ENCODE assay signal across 21 cellular contexts in genomic region chr1:224718470-224719053, GRCh38.
"Had no signal": no experiment of that assay in that cellular context is flagged by ENCODE, and none has a peak within 500 bp of the region (broad histone marks: within the 10 kb centered on the region; RNA-seq: fewer than 3 reads in every experiment).

No MANE protein-coding gene starts in this region.

- H3K27me3 Mint-ChIP-seq: dendritic cell treated with granulocyte-macrophage colony-stimulating factor and Interleukin-4, amounts not matched to agents 40 ng/mL and 50 ng/mL, for 4 days had no signal

- H3K4me1 Mint-ChIP-seq: activated B cell treated with CpG ODN at 0.5 μM for 24 hours had no signal

- H3K4me3 Mint-ChIP-seq: activated B cell treated with CpG ODN at 0.5 μM for 24 hours; activated CD4-positive, alpha-beta memory T cell treated with anti-CD3 and anti-CD28 coated beads, Interleukin-2, amount 10 ng/mL, durations not matched to agents 7 days and 5 days; activated T-helper 1 cell treated with anti-CD3 and anti-CD28 coated beads, Interleukin-12 subunit alpha, Interleukin-12 subunit beta, Interleukin-2, Interleukin-4 antibody, amounts not matched to agents 30 ng/mL and 10 ng/mL and 1 ng/mL, durations not matched to agents 14 hours and 24 hours and 36 hours; brain; dendritic cell treated with granulocyte-macrophage colony-stimulating factor and Interleukin-4, amounts not matched to agents 40 ng/mL and 50 ng/mL, for 4 days; natural killer cell treated with Interleukin-12 subunit alpha and Interleukin-12 subunit beta and Interleukin-15 and Interleukin-18, amount 100 ng/mL, for 72 hours; T-helper 17 cell had no signal

- H3K27ac Mint-ChIP-seq: activated B cell treated with CpG ODN at 0.5 μM for 24 hours; activated CD4-positive, alpha-beta memory T cell treated with anti-CD3 and anti-CD28 coated beads, Interleukin-2, amount 10 ng/mL, durations not matched to agents 7 days and 5 days; activated T-helper 1 cell treated with anti-CD3 and anti-CD28 coated beads, Interleukin-12 subunit alpha, Interleukin-12 subunit beta, Interleukin-2, Interleukin-4 antibody, amounts not matched to agents 30 ng/mL and 10 ng/mL and 1 ng/mL, durations not matched to agents 14 hours and 24 hours and 36 hours; dendritic cell treated with granulocyte-macrophage colony-stimulating factor and Interleukin-4, amounts not matched to agents 40 ng/mL and 50 ng/mL, for 4 days; natural killer cell treated with Interleukin-12 subunit alpha and Interleukin-12 subunit beta and Interleukin-15 and Interleukin-18, amount 100 ng/mL, for 72 hours; T-helper 17 cell had no signal

- H3K27ac ChIP-seq: heart right ventricle, pancreas, psoas muscle, right atrium auricular region, spleen, transverse colon, uterus had no signal

- H3K36me3 ChIP-seq: heart right ventricle, pancreas, right atrium auricular region, spleen, transverse colon, uterus had no signal

- DNase-seq: activated B cell treated with CpG ODN at 0.5 μM for 24 hours; activated CD4-positive, alpha-beta memory T cell treated with anti-CD3 and anti-CD28 coated beads, Interleukin-2, amount 10 ng/mL, durations not matched to agents 7 days and 5 days; activated CD4-positive, alpha-beta T cell treated with anti-CD3 and anti-CD28 coated beads for 4 hours; activated gamma-delta T cell treated with Interleukin-2 at 50 U/mL for 16 hours; caudate nucleus; effector CD4-positive, alpha-beta T cell; heart right ventricle; islet precursor cell; left cardiac atrium; pancreas; psoas muscle; spleen; stimulated activated CD4-positive, alpha-beta T cell treated with anti-CD3 and anti-CD28 coated beads, Interleukin-4, amount 100 ng/mL, for 4 hours; T-helper 17 cell; transverse colon; uterus had no signal

- ATAC-seq: heart right ventricle; left cardiac atrium; natural killer cell treated with Interleukin-12 subunit alpha and Interleukin-12 subunit beta and Interleukin-15 and Interleukin-18, amount 100 ng/mL, for 72 hours; pancreas; psoas muscle; T-helper 17 cell had no signal

- H3K9me3 ChIP-seq: heart right ventricle, pancreas, psoas muscle, right atrium auricular region, spleen, transverse colon, uterus had no signal

- H3K36me3 Mint-ChIP-seq: brain; natural killer cell treated with Interleukin-12 subunit alpha and Interleukin-12 subunit beta and Interleukin-15 and Interleukin-18, amount 100 ng/mL, for 72 hours had no signal

- H3K9me3 Mint-ChIP-seq: activated B cell treated with CpG ODN at 0.5 μM for 24 hours; activated CD4-positive, alpha-beta memory T cell treated with anti-CD3 and anti-CD28 coated beads, Interleukin-2, amount 10 ng/mL, durations not matched to agents 7 days and 5 days; activated T-helper 1 cell treated with anti-CD3 and anti-CD28 coated beads, Interleukin-12 subunit alpha, Interleukin-12 subunit beta, Interleukin-2, Interleukin-4 antibody, amounts not matched to agents 30 ng/mL and 10 ng/mL and 1 ng/mL, durations not matched to agents 14 hours and 24 hours and 36 hours; dendritic cell treated with granulocyte-macrophage colony-stimulating factor and Interleukin-4, amounts not matched to agents 40 ng/mL and 50 ng/mL, for 4 days; natural killer cell treated with Interleukin-12 subunit alpha and Interleukin-12 subunit beta and Interleukin-15 and Interleukin-18, amount 100 ng/mL, for 72 hours had no signal
